9 cellular contexts compared by ENCODE assay signal in the genomic region with DNA sequence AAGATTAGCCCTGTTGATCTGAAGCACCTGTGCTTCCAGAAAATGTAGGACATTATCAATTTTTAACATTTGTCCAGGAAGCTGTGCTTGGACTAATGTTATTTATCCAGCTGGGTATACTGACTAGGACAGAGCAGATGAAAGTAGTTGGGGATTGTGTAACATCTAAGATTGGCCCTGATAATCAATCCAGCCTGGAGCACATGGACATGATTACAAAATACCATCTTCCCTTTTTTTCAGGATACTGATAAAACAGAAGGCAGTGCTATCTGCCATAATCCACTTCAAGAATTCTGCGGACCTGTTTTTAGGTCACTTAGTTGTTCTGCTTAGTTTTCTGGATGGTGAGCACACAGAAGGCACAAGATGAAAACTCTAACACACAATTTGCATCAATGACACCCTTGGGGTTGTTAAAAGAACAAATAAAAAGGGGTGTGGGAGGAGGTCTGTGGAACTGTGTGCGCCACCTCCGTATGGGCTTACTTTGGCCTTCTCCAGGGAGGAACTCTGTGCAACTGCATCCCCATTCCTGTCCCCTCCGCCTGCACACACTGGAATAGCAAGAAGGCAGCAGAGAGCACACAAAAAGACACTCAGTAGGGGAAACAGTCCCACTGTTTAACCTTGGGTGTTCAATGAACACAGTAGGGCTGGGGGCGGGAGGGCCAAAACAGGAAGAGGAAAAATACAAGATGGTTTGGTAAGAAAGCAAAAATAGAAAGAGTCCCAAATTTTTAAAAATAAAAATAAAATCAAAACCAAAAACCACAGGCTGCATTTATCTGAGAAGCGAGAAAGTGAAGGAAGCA. TPM values are rescaled to one million over a fixed set of nuclear protein-coding genes. Genes with fewer than 3 reads are reported as not detected.
DNase-seq lines count a peak whose midpoint lies in the region; ATAC-seq and TF ChIP-seq lines count a peak whose summit lies in the region.
"Had no signal": no experiment of that assay in that cellular context is flagged by ENCODE, and none has a peak within 500 bp of the region (broad histone marks: within the 10 kb centered on the region; RNA-seq: fewer than 3 reads in every experiment).

No MANE protein-coding gene starts in this region.

- H3K36me3 Mint-ChIP-seq in activated naive CD4-positive, alpha-beta T cell treated with anti-CD3 and anti-CD28 coated beads for 36 hours (ENCODE audit: low read depth), result no peaks in the 10 kb centered on the region

- H3K4me1 ChIP-seq in colonic mucosa (peaks cover 22% of the 10 kb centered on the region), mesodermal cell (ENCODE audit: control insufficient read depth, insufficient read depth, low read length, poor library complexity, severe bottlenecking) (peaks cover 34% of the 10 kb centered on the region), aorta (ENCODE audit: control insufficient read depth in 1 of 2, insufficient read depth in 2 of 2, low read length in 2 of 2) (peaks cover 3 to 7% of the 10 kb centered on the region in 2 donors)

- WGBS in mesodermal cell (ENCODE audit: insufficient coverage in 2 of 2), 2 experiments, result 89 to 90% methylated on average over 2 to 3 of the region's 6 CpGs
- WGBS in aorta, 2 donors, result 59 to 63% methylated on average over 6 of the region's 6 CpGs

- no peaks in the 10 kb centered on the region for H3K27me3 Mint-ChIP-seq in activated naive CD4-positive, alpha-beta T cell treated with anti-CD3 and anti-CD28 coated beads for 36 hours (ENCODE audit: low read depth)

- intact Hi-C loops in Right ventricle myocardium inferior (cut with DNase I), result loop anchor here (10.0 kb wide), 1 partner anchor 1581 kb away; no protein-coding TSS in a partner anchor
- intact Hi-C loops in cardiac septum (cut with DNase I), result loop anchor here (2.0 kb wide), 1 partner anchor 69 kb away; no protein-coding TSS in a partner anchor
- intact Hi-C loops in colonic mucosa (cut with DNase I), result no loop called here
- intact Hi-C loops in aorta (cut with DNase I), result no loop called here
- intact Hi-C loops in activated naive CD4-positive, alpha-beta T cell treated with anti-CD3 and anti-CD28 coated beads for 36 hours (cut with micrococcal nuclease), result no loop called here

- H3K27me3 ChIP-seq in colonic mucosa (no peaks in the 10 kb centered on the region), aorta (ENCODE audit: control insufficient read depth in 1 of 2, insufficient read depth in 2 of 2, low read length in 1 of 2) (no peaks in the 10 kb centered on the region)

- ATAC-seq in Right ventricle myocardium inferior (peak; percentile 50), aorta (ENCODE audit: low FRiP score) (peak; percentile 69), GM18870 (IDR thresholded peaks at IDR 0.05; ENCODE audit: unreplicated experiment) (no peak), HG03442 (IDR thresholded peaks at IDR 0.05; ENCODE audit: unreplicated experiment) (no peak)

- H3K4me3 Mint-ChIP-seq in activated naive CD4-positive, alpha-beta T cell treated with anti-CD3 and anti-CD28 coated beads for 36 hours, result no peak overlapping the region

- CTCF ChIA-PET in activated naive CD4-positive, alpha-beta T cell treated with anti-CD3 and anti-CD28 coated beads for 36 hours (lab: Charles Lee), result no interaction called here

- no peak for TF ChIP-seq CTCF in colonic mucosa (IDR thresholded peaks at IDR 0.05)

- H3K9ac ChIP-seq in colonic mucosa (ENCODE audit: low read depth in 2 of 2, low read length in 2 of 2), result peak overlapping the region in 1 of 2 donors; percentile 67

- no peaks in the 10 kb centered on the region for H3K36me3 ChIP-seq in colonic mucosa
- H3K36me3 ChIP-seq in mesodermal cell (ENCODE audit: control insufficient read depth, insufficient read depth, low read length), result no peaks in the 10 kb centered on the region
- no peaks in the 10 kb centered on the region for H3K36me3 ChIP-seq in aorta (ENCODE audit: control insufficient read depth in 1 of 2, insufficient read depth in 2 of 2, low read length in 1 of 2)

- H3K4me1 Mint-ChIP-seq in activated naive CD4-positive, alpha-beta T cell treated with anti-CD3 and anti-CD28 coated beads for 36 hours (ENCODE audit: low read depth), result no peaks in the 10 kb centered on the region

- H3K4me3 ChIP-seq in colonic mucosa (no peak overlapping the region), mesodermal cell (ENCODE audit: extremely low read depth, insufficient read depth, low read length, poor library complexity, severe bottlenecking) (no peak overlapping the region), aorta (ENCODE audit: low read length in 2 of 2) (no peak overlapping the region)

- DNase-seq in Right ventricle myocardium inferior (ENCODE audit: missing footprints) (no peak), cardiac septum (ENCODE audit: low spot score) (no peak), colonic mucosa (peak; percentile 41), aorta (no peak)
- DNase-seq in activated naive CD4-positive, alpha-beta T cell treated with anti-CD3 and anti-CD28 coated beads for 36 hours, result no peak
- DNase-seq: NCI-H1417 treated with DMSO at 0.1 percent for 48 hours had no signal

- H3K9me3 Mint-ChIP-seq in activated naive CD4-positive, alpha-beta T cell treated with anti-CD3 and anti-CD28 coated beads for 36 hours, result no peaks in the 10 kb centered on the region

- H3K9me3 ChIP-seq in colonic mucosa (no peaks in the 10 kb centered on the region), mesodermal cell (ENCODE audit: control insufficient read depth, low read length) (no peaks in the 10 kb centered on the region), aorta (ENCODE audit: control insufficient read depth, low read length) (no peaks in the 10 kb centered on the region)

- H3K27ac Mint-ChIP-seq in activated naive CD4-positive, alpha-beta T cell treated with anti-CD3 and anti-CD28 coated beads for 36 hours, result no peak overlapping the region

- H3K27ac ChIP-seq in colonic mucosa, result peak overlapping the region; percentile 70
- H3K27ac ChIP-seq in mesodermal cell (ENCODE audit: low read depth, low read length, severe bottlenecking), result peak overlapping the region; percentile 52
- H3K27ac ChIP-seq in aorta (ENCODE audit: low read depth in 1 of 2, low read length in 2 of 2), result peak overlapping the region; percentile 64 to 95

RNA-seq across cellular contexts. Expression of a gene that starts 31.1 kb away (rescaled TPM):
- 25.0 TPM for total RNA-seq in Right ventricle myocardium inferior
- total RNA-seq in cardiac septum, result 28.9 TPM
- 10 to 100 TPM; 53.8 to 97.6 TPM for total RNA-seq in colonic mucosa
- 378 TPM for polyA plus RNA-seq in mesodermal cell (2013, experiment 1 of 2)
- polyA plus RNA-seq in mesodermal cell (2013, experiment 2 of 2), result 304 TPM
- total RNA-seq in aorta, result 10 to 100 TPM; 94.6 to 96.8 TPM
- 10 to 100 TPM; 19.8 to 33.4 TPM for polyA plus RNA-seq in aorta
- total RNA-seq in activated naive CD4-positive, alpha-beta T cell treated with anti-CD3 and anti-CD28 coated beads for 36 hours, result 10 to 100 TPM; 24.8 to 26.1 TPM

Comparison
In these comparisons a context has a peak if more than half of its experiments do, and no peak if none do; other contexts are left out.
1. ATAC-seq: peak in Right ventricle myocardium inferior (single experiment) and aorta (single experiment); none in GM18870 (single experiment) and HG03442 (single experiment).
2. intact Hi-C loops: an anchor here in Right ventricle myocardium inferior (10.0 kb wide) and cardiac septum (2.0 kb wide); none called in colonic mucosa, aorta and activated naive CD4-positive, alpha-beta T cell treated with anti-CD3 and anti-CD28 coated beads for 36 hours.
3. Peak in every context shown above with its lines, with median percentiles within 50 percentile points of each other: H3K27ac ChIP-seq.